In the genomic region with DNA sequence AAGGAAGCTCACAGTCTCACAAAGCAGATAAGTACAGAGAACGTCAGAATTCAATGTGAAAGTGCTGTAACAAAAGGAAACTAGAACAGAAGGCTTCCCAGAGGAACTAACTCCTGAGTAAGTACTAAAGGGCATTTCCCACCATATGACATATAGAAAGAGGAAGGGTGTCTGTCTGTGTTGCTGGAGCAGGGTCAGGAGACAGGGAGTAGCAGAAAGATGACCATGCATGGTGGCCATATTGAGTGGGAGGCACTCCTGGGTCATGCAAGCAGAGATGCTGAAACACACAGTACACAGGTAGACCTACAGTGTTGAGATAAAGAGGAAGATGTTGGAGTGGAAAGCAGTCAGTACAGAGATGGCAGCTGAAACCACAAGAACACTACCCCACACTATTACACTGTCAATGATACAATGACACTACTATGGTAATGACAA, we compare ENCODE assay signal across 13 cellular contexts.
"Had no signal": no experiment of that assay in that cellular context is flagged by ENCODE, and none has a peak within 500 bp of the region (broad histone marks: within the 10 kb centered on the region; RNA-seq: fewer than 3 reads in every experiment).

No MANE protein-coding gene starts in this region.

- H3K9me3 Mint-ChIP-seq: activated CD4-positive, alpha-beta memory T cell treated with anti-CD3 and anti-CD28 coated beads, Interleukin-2, amount 10 ng/mL, durations not matched to agents 7 days and 5 days; activated T-cell treated with anti-CD3 and anti-CD28 coated beads, Interleukin-2, amount 50 U/mL, for 72 hours; naive thymus-derived CD8-positive, alpha-beta T cell; WTC11 had no signal

- ATAC-seq: gastroesophageal sphincter; left colon; naive thymus-derived CD8-positive, alpha-beta T cell; WTC11 had no signal

- H3K4me1 Mint-ChIP-seq: activated CD4-positive, alpha-beta memory T cell treated with anti-CD3 and anti-CD28 coated beads, Interleukin-2, amount 10 ng/mL, durations not matched to agents 7 days and 5 days; naive thymus-derived CD8-positive, alpha-beta T cell; WTC11 had no signal

- H3K27ac Mint-ChIP-seq: activated CD4-positive, alpha-beta memory T cell treated with anti-CD3 and anti-CD28 coated beads, Interleukin-2, amount 10 ng/mL, durations not matched to agents 7 days and 5 days; activated naive CD8-positive, alpha-beta T cell; activated T-cell treated with anti-CD3 and anti-CD28 coated beads, Interleukin-2, amount 50 U/mL, for 72 hours; naive thymus-derived CD8-positive, alpha-beta T cell; WTC11 had no signal

- H3K4me3 Mint-ChIP-seq: activated CD4-positive, alpha-beta memory T cell treated with anti-CD3 and anti-CD28 coated beads, Interleukin-2, amount 10 ng/mL, durations not matched to agents 7 days and 5 days; activated naive CD8-positive, alpha-beta T cell; activated T-cell treated with anti-CD3 and anti-CD28 coated beads, Interleukin-2, amount 50 U/mL, for 72 hours; naive thymus-derived CD8-positive, alpha-beta T cell; WTC11 had no signal

- H3K27me3 Mint-ChIP-seq: activated CD4-positive, alpha-beta memory T cell treated with anti-CD3 and anti-CD28 coated beads, Interleukin-2, amount 10 ng/mL, durations not matched to agents 7 days and 5 days; activated naive CD8-positive, alpha-beta T cell; naive thymus-derived CD8-positive, alpha-beta T cell had no signal

- DNase-seq: activated CD4-positive, alpha-beta memory T cell treated with anti-CD3 and anti-CD28 coated beads, Interleukin-2, amount 10 ng/mL, durations not matched to agents 7 days and 5 days; activated CD4-positive, alpha-beta T cell treated with anti-CD3 and anti-CD28 coated beads for 4 hours; activated gamma-delta T cell; activated T-cell treated with anti-CD3 and anti-CD28 coated beads, Interleukin-2, amount 50 U/mL, for 72 hours; amniotic stem cell; erythroblast; left colon; naive thymus-derived CD8-positive, alpha-beta T cell; stimulated activated CD4-positive, alpha-beta T cell treated with anti-CD3 and anti-CD28 coated beads, Interleukin-2, amount 100 ng/mL, for 48 hours; stimulated activated naive CD4-positive, alpha-beta T cell treated with Interleukin-2 at 50 U/mL for 16 hours had no signal
